In the genomic region with DNA sequence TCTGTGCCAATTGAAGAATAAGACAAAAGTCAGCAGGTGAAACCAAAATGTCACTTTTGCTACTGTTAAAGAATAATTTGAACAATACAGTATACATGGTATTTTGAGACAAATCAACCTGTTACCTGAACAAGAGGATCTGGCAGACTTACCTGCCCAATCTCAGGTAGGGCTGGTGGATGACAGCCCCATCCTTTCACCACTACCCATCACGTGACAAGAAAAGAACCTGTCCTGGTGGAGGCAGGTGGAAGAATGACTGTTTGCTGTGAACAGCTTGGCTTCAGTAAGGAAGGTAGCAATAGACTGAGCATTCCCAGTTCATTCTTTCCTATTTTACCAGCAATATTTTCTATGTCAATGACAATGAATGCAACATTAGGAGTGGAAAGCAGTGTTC, we compare ENCODE assay signal across 1 cellular context.
TF ChIP-seq lines count a peak whose summit lies in the region.

No MANE protein-coding gene starts in this region.

TF ChIP-seq in IMR-90, 13 proteins besides CTCF, POLR2A, EP300 and RAD21 (continued from another document):
- TF ChIP-seq, protein P1, sequence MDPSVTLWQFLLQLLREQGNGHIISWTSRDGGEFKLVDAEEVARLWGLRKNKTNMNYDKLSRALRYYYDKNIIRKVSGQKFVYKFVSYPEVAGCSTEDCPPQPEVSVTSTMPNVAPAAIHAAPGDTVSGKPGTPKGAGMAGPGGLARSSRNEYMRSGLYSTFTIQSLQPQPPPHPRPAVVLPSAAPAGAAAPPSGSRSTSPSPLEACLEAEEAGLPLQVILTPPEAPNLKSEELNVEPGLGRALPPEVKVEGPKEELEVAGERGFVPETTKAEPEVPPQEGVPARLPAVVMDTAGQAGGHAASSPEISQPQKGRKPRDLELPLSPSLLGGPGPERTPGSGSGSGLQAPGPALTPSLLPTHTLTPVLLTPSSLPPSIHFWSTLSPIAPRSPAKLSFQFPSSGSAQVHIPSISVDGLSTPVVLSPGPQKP (IDR thresholded peaks at IDR 0.05; ENCODE audit: borderline replicate concordance, low read depth, low read length), result no peak
- no peak for TF ChIP-seq RFX5 (IDR thresholded peaks at IDR 0.05; ENCODE audit: low read depth, low read length)
- TF ChIP-seq, protein P2, sequence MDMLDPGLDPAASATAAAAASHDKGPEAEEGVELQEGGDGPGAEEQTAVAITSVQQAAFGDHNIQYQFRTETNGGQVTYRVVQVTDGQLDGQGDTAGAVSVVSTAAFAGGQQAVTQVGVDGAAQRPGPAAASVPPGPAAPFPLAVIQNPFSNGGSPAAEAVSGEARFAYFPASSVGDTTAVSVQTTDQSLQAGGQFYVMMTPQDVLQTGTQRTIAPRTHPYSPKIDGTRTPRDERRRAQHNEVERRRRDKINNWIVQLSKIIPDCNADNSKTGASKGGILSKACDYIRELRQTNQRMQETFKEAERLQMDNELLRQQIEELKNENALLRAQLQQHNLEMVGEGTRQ (IDR thresholded peaks at IDR 0.05; ENCODE audit: low read depth, low read length), result no peak
- TF ChIP-seq SMC3 (IDR thresholded peaks at IDR 0.05; ENCODE audit: low read depth, low read length), result no peak
